ENCODE assay signal across 1 cellular context in the genomic region with DNA sequence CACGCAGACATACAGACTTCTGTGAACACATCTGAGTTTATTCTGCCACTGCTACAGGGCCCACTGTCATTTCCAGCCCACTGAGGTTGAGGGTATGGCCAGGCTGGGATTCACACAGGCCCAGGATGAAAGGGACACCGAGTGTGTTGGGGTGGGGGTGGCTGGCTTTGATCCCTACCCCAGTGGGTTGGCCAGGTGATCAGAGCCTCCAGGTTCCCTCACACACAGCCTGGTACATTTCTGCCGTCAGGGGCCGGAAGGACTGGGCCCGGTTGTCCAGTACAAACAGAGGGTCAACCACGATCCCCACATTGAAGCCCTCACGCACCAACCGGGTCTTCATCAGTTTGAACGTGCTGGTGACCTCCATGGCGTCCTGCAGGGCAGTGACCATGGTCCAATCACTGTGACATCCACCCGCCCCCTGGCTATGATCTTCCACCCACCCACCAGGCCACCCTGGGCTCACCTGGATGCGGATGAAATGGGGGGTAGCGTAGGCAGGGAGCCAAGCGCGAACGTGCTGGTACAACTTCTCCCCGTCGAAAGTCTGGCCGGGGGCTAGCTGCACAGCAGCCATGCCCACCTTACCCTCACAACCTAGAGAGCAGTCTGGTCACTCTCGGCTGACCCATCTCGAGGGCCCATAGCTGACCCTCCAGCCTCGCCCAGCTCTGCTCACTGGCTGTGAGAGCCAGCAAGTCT.
TF ChIP-seq lines count a peak whose summit lies in the region.

No MANE protein-coding gene starts in this region.

TF ChIP-seq in neural cell, 6 proteins besides CTCF, POLR2A, EP300 and RAD21 (continued from another document):
- no peak for TF ChIP-seq SMC3 (conservative IDR thresholded peaks at IDR 0.05; ENCODE audit: poor library complexity)
